Comparison of ENCODE assay signal across 13 cellular contexts in genomic region chr9:87382902-87383301, GRCh38.
DNase-seq lines count a peak whose midpoint lies in the region; ATAC-seq lines count a peak whose summit lies in the region.
"Had no signal": no experiment of that assay in that cellular context is flagged by ENCODE, and none has a peak within 500 bp of the region (broad histone marks: within the 10 kb centered on the region; RNA-seq: fewer than 3 reads in every experiment).

No MANE protein-coding gene starts in this region.

- DNase-seq in right cardiac atrium (peak in 2 of 3 donors; percentile 18 to 38), Right ventricle myocardium superior (no peak), SW 1271 (lab: John Stamatoyannopoulos, UW) (peak; percentile 20 to 39), fibroblast of the conjunctiva (ENCODE audit: low read depth) (peak; percentile 66), NCI-H345 (lab: John Stamatoyannopoulos, UW) (no peak), T1000 (lab: John Stamatoyannopoulos, UW) (no peak)
- DNase-seq: activated CD4-positive, CD25-positive, alpha-beta regulatory T cell treated with anti-CD3 and anti-CD28 coated beads, Interleukin-2, amount 50 U/mL, for 72 hours; activated T-cell treated with anti-CD3 and anti-CD28 coated beads, Interleukin-2, amount 50 U/mL, for 48 hours; NCI-H1436 had no signal

- no peaks in the 10 kb centered on the region for H3K27me3 ChIP-seq in right cardiac atrium (ENCODE audit: control insufficient read depth, insufficient read depth)
- H3K27me3 ChIP-seq: ovary, vagina had no signal

- 39% methylated on average over 9 of the region's 9 CpGs for WGBS in right cardiac atrium

- intact Hi-C loops in right cardiac atrium (cut with DNase I), result no loop called here
- intact Hi-C loops in Right ventricle myocardium superior (cut with DNase I), result no loop called here

- peaks cover 5% of the 10 kb centered on the region for H3K4me1 ChIP-seq in right cardiac atrium (ENCODE audit: control insufficient read depth, insufficient read depth, low read length)
- H3K4me1 ChIP-seq: vagina had no signal

- no peak overlapping the region for H3K27ac ChIP-seq in right cardiac atrium (ENCODE audit: low read length)
- H3K27ac ChIP-seq: vagina had no signal

- no peak overlapping the region for H3K4me3 ChIP-seq in right cardiac atrium (ENCODE audit: low read length)
- H3K4me3 ChIP-seq: ovary, vagina had no signal

- no peaks in the 10 kb centered on the region for H3K9me3 ChIP-seq in right cardiac atrium (ENCODE audit: control insufficient read depth, low read length)
- H3K9me3 ChIP-seq: ovary, vagina had no signal

- ATAC-seq in right cardiac atrium (peak; percentile 54 to 68), Right ventricle myocardium superior (ENCODE audit: poor library complexity) (no peak), HG03108 (IDR thresholded peaks at IDR 0.05; ENCODE audit: unreplicated experiment) (no peak), HG03571 (IDR thresholded peaks at IDR 0.05; ENCODE audit: unreplicated experiment) (no peak)

Comparison
In these comparisons a context has a peak if more than half of its experiments do, and no peak if none do; other contexts are left out.
1. ATAC-seq: peak in right cardiac atrium (2 of 2); none in Right ventricle myocardium superior (single experiment), HG03108 (single experiment) and HG03571 (single experiment).
2. DNase-seq: peak in right cardiac atrium (2 of 3), SW 1271 (2 of 2) and fibroblast of the conjunctiva (single experiment); none in Right ventricle myocardium superior (single experiment), NCI-H345 (single experiment) and T1000 (single experiment).